8 cellular contexts compared by ENCODE assay signal in the genomic region with DNA sequence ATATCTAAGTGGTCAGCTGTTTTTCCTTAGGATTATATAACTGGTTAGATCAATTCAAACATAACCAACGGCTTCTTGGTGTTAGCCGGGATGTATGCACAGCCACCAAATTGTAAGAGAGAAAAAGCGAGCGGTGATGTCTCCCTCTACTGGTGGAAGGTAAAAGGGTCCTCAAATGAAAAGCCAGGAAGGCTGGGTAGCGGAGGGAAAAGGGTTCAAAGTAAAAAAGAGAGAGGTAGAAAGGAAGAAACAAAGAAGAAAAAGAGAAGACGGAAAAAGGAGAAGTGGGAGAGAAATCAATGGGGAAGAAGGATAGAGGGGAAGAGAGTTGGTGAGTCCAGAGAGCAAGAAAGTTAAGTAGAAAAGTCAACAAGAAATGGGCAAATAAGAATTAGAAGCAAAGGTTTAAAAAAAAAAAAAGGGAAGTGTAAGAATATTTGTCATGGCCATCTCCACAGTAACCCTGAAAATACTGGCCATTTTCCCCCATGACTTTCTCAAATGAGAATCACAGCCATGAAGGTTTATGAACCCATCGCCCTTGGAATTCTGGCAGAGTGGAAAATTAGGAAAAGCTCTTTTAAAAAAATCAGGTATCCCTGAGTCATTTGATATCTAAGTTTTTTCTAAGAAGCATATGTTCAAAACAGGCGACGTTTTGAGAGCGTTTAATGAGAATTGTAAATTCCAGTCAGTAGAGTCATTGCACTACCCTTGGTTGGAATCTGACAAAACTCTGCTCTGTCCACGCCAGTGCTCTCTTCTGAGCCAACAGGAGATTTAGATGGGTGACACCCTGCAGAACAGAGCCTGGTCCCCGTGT.
DNase-seq lines count a peak whose midpoint lies in the region; ATAC-seq and TF ChIP-seq lines count a peak whose summit lies in the region.

No MANE protein-coding gene starts in this region.

- DNase-seq in CD4-positive, alpha-beta T cell = peak; percentile 22 to 47 (median 37)
- peak; percentile 68 for DNase-seq in NCI-H2029 treated with DMSO at 0.1 percent for 48 hours (lab: John Stamatoyannopoulos, UW)
- DNase-seq in choroid plexus epithelial cell (ENCODE audit: low read depth) = peak; percentile 79
- DNase-seq in lower leg skin (ENCODE audit: low spot score in 2 of 2) = peak; percentile 45 to 85
- DNase-seq in stimulated activated CD8-positive, alpha-beta memory T cell treated with anti-CD3 and anti-CD28 coated beads, Interleukin-2, amount 100 ng/mL, for 1 hour (ENCODE audit: low read depth in 2 of 2) = peak; percentile 23 to 32

- H3K4me3 ChIP-seq in WI38 (ENCODE audit: low read depth, low read length) = no peak overlapping the region
- H3K4me3 ChIP-seq in choroid plexus epithelial cell (ENCODE audit: low read depth, low read length) = no peak overlapping the region
- no peak overlapping the region for H3K4me3 ChIP-seq in lower leg skin (ENCODE audit: low read depth, poor library complexity, severe bottlenecking)

- H3K4me1 Mint-ChIP-seq in CD4-positive, alpha-beta T cell (ENCODE audit: low read depth) = peaks cover 28% of the 10 kb centered on the region

- peak; percentile 99 for TF ChIP-seq CTCF in CD4-positive, alpha-beta T cell (IDR thresholded peaks at IDR 0.05)
- peak; percentile 80 for TF ChIP-seq CTCF in WI38 (IDR thresholded peaks at IDR 0.05; ENCODE audit: low read depth, low read length)
- TF ChIP-seq CTCF in choroid plexus epithelial cell (conservative IDR thresholded peaks at IDR 0.05; ENCODE audit: low read depth, low read length) = peak; percentile 90
- TF ChIP-seq CTCF in lower leg skin (IDR thresholded peaks at IDR 0.05) = peak in 1 of 3 donors; percentile 52

- WGBS in lower leg skin, 2 donors = 39 to 43% methylated on average over 12 of the region's 12 CpGs

- H3K27ac Mint-ChIP-seq in CD4-positive, alpha-beta T cell = no peak overlapping the region

- H3K27me3 ChIP-seq in CD4-positive, alpha-beta T cell (ENCODE audit: control insufficient read depth, insufficient read depth, low read length) = no peaks in the 10 kb centered on the region

- peak; percentile 65 for ATAC-seq in CD4-positive, alpha-beta T cell (ENCODE audit: poor library complexity)
- peak; percentile 61 for ATAC-seq in GM19463 (IDR thresholded peaks at IDR 0.05; ENCODE audit: unreplicated experiment)
- no peak for ATAC-seq in GM21528 (IDR thresholded peaks at IDR 0.05; ENCODE audit: low FRiP score, unreplicated experiment)

- intact Hi-C loops in CD4-positive, alpha-beta T cell (cut with DNase I, micrococcal nuclease) = loop anchor here (1.0 to 10.0 kb wide), 5 partner anchors 87 to 353 kb away; no protein-coding TSS in a partner anchor
- intact Hi-C loops in lower leg skin (cut with DNase I; ENCODE audit: low total_unique reads) = loop anchor here (5.0 kb wide), 1 partner anchor 350 kb away; no protein-coding TSS in a partner anchor

- H3K36me3 Mint-ChIP-seq in CD4-positive, alpha-beta T cell (ENCODE audit: low read depth) = no peaks in the 10 kb centered on the region

- no peak for TF ChIP-seq POLR2A in lower leg skin (IDR thresholded peaks at IDR 0.05)

- H3K9me3 Mint-ChIP-seq in CD4-positive, alpha-beta T cell = no peaks in the 10 kb centered on the region

- no peaks in the 10 kb centered on the region for H3K9me3 ChIP-seq in CD4-positive, alpha-beta T cell (ENCODE audit: control insufficient read depth, low read length)

- H3K27me3 Mint-ChIP-seq in CD4-positive, alpha-beta T cell = no peaks in the 10 kb centered on the region

- POLR2A ChIA-PET in CD4-positive, alpha-beta T cell (lab: Charles Lee) = no interaction called here

- CTCF ChIA-PET in CD4-positive, alpha-beta T cell (lab: Charles Lee) = interaction anchor here (0.6 to 2.7 kb wide), 7 partner anchors 9 to 353 kb away, joined by 3 to 8 read pairs (median 3); no protein-coding TSS in a partner anchor

- no peak overlapping the region for H3K27ac ChIP-seq in CD4-positive, alpha-beta T cell (ENCODE audit: low read depth, low read length)

- no peak overlapping the region for H3K4me3 Mint-ChIP-seq in CD4-positive, alpha-beta T cell

Comparison
In these comparisons a context has a peak if more than half of its experiments do, and no peak if none do; other contexts are left out.
1. DNase-seq: peak in every context shown above with its lines; median percentile 79 in choroid plexus epithelial cell; 68 in NCI-H2029 treated with DMSO at 0.1 percent for 48 hours; 65 in lower leg skin; 37 in CD4-positive, alpha-beta T cell; 28 in stimulated activated CD8-positive, alpha-beta memory T cell treated with anti-CD3 and anti-CD28 coated beads, Interleukin-2, amount 100 ng/mL, for 1 hour.